Comparison of ENCODE assay signal across 1 cellular context in the genomic region with DNA sequence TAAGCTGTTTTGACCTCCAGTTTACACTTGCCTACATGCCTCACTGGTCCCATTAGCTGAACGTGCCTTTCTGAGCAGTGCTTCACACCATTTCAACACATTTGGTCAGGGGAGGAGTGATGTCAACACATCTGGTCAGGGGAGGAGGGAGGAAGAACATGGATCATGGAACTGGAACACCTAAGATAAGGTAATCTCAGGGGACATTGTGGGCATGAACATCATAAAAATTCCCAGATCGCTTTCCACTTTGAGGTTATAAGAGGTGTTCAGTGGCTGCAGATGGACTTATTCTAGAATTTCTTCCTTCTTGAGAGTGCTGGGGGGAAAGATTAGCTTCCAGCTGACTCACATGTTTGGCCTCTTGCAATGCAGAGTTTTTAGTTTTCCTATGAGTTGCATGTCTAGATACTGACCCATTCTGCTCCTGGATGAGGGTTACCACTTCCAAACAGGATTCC.
TF ChIP-seq lines count a peak whose summit lies in the region.

No MANE protein-coding gene starts in this region.

TF ChIP-seq in IMR-90, 13 proteins besides CTCF, POLR2A, EP300 and RAD21 (continued from another document):
- TF ChIP-seq, protein P1, sequence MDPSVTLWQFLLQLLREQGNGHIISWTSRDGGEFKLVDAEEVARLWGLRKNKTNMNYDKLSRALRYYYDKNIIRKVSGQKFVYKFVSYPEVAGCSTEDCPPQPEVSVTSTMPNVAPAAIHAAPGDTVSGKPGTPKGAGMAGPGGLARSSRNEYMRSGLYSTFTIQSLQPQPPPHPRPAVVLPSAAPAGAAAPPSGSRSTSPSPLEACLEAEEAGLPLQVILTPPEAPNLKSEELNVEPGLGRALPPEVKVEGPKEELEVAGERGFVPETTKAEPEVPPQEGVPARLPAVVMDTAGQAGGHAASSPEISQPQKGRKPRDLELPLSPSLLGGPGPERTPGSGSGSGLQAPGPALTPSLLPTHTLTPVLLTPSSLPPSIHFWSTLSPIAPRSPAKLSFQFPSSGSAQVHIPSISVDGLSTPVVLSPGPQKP (IDR thresholded peaks at IDR 0.05; ENCODE audit: borderline replicate concordance, low read depth, low read length), result no peak
- TF ChIP-seq MXI1 (IDR thresholded peaks at IDR 0.05; ENCODE audit: borderline replicate concordance, low read depth, low read length), result no peak
